Comparison of ENCODE assay signal across 11 cellular contexts in the genomic region with DNA sequence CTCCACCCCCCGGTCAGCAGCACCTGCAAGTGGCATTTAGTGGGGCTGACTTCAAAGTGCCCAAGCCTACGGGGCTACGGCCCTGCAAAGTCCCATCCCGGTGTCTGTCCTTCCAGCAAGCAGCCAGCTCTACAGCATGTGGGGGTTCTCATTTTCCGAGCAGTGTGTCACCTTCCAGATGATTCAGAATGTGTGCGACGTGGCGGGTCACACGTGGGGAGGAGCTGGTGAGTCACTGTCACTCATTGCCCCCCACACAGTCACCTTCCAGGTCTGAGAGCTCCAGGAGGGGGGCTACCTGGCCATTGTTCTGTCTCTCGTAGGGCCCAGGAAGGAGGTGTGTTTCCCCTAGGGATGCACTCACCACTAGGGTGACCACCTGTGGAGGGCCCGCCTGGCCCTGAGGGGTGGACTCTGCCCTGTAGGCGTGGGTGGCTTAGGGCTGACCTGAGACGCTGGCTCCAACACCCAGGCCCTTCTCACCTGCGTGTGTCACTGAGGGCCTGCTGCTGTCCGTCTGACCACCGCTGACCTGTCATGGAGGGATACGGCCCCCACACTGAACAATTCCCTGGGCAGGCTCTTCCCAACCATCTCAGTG.
DNase-seq lines count a peak whose midpoint lies in the region; ATAC-seq lines count a peak whose summit lies in the region.
"Had no signal": no experiment of that assay in that cellular context is flagged by ENCODE, and none has a peak within 500 bp of the region (broad histone marks: within the 10 kb centered on the region; RNA-seq: fewer than 3 reads in every experiment).

No MANE protein-coding gene starts in this region.

- peaks cover 22% of the 10 kb centered on the region for H3K36me3 Mint-ChIP-seq in activated naive CD8-positive, alpha-beta T cell treated with anti-CD3 and anti-CD28 coated beads, Interleukin-2, amount 10 ng/mL, durations not matched to agents 7 days and 5 days

- no peak overlapping the region for H2AK5ac ChIP-seq in mesenchymal stem cell (ENCODE audit: low read length, severe bottlenecking)

- no peak overlapping the region for H3K23ac ChIP-seq in mesenchymal stem cell (ENCODE audit: low read length in 2 of 2)

- peak; percentile 35 for ATAC-seq in activated naive CD8-positive, alpha-beta T cell treated with anti-CD3 and anti-CD28 coated beads, Interleukin-2, amount 10 ng/mL, durations not matched to agents 7 days and 5 days (ENCODE audit: low read depth)
- ATAC-seq in HG03521 (IDR thresholded peaks at IDR 0.05; ENCODE audit: unreplicated experiment) (no peak), HG03108 (IDR thresholded peaks at IDR 0.05; ENCODE audit: unreplicated experiment) (no peak)

- H3K4me3 Mint-ChIP-seq in activated naive CD8-positive, alpha-beta T cell treated with anti-CD3 and anti-CD28 coated beads, Interleukin-2, amount 10 ng/mL, durations not matched to agents 7 days and 5 days, result peak overlapping the region; percentile 49

- H3K27ac Mint-ChIP-seq in activated naive CD8-positive, alpha-beta T cell treated with anti-CD3 and anti-CD28 coated beads, Interleukin-2, amount 10 ng/mL, durations not matched to agents 7 days and 5 days, result peak overlapping the region; percentile 86
- H3K27ac Mint-ChIP-seq: progenitor cell of endocrine pancreas had no signal

- H2BK15ac ChIP-seq in mesenchymal stem cell (ENCODE audit: low read depth, poor library complexity, severe bottlenecking), result no peak overlapping the region

- H3K4me1 ChIP-seq in mesenchymal stem cell (ENCODE audit: control insufficient read depth, insufficient read depth, low read depth, low read length), result peaks cover 49% of the 10 kb centered on the region

- H2BK12ac ChIP-seq in mesenchymal stem cell (ENCODE audit: low read length in 2 of 2), result no peak overlapping the region

- H3K4me3 ChIP-seq in mesenchymal stem cell (ENCODE audit: insufficient read depth in 1 of 2, low read depth in 1 of 2, low read length in 2 of 2), result no peak overlapping the region

- H3K9me3 Mint-ChIP-seq in activated naive CD8-positive, alpha-beta T cell treated with anti-CD3 and anti-CD28 coated beads, Interleukin-2, amount 10 ng/mL, durations not matched to agents 7 days and 5 days, result no peaks in the 10 kb centered on the region

- H3K18ac ChIP-seq in mesenchymal stem cell (ENCODE audit: low read depth in 1 of 2, low read length in 2 of 2), result no peak overlapping the region

- no peak overlapping the region for H3K9ac ChIP-seq in mesenchymal stem cell (ENCODE audit: low read length)

- WGBS in mesenchymal stem cell, result 86% methylated on average over 17 of the region's 17 CpGs

- no peaks in the 10 kb centered on the region for H3K27me3 Mint-ChIP-seq in activated naive CD8-positive, alpha-beta T cell treated with anti-CD3 and anti-CD28 coated beads, Interleukin-2, amount 10 ng/mL, durations not matched to agents 7 days and 5 days
- H3K27me3 Mint-ChIP-seq: progenitor cell of endocrine pancreas had no signal

- POLR2A ChIA-PET in activated naive CD8-positive, alpha-beta T cell treated with anti-CD3 and anti-CD28 coated beads, Interleukin-2, amount 10 ng/mL, durations not matched to agents 7 days and 5 days (lab: Charles Lee), result interaction anchor here (0.6 to 1.7 kb wide), 6 partner anchors 17 to 109 kb away, joined by 3 to 4 read pairs (median 3); a partner anchor contains a TSS

- H3K36me3 ChIP-seq in mesenchymal stem cell (ENCODE audit: control insufficient read depth in 1 of 2, insufficient read depth in 2 of 2, low read depth in 1 of 2, low read length in 2 of 2), result peaks cover 0 to 9% of the 10 kb centered on the region in 2 experiments

- no peak overlapping the region for H3K27ac ChIP-seq in mesenchymal stem cell (ENCODE audit: low read length, poor library complexity, severe bottlenecking)

- H3K9me3 ChIP-seq in mesenchymal stem cell (ENCODE audit: control insufficient read depth, low read length), result no peaks in the 10 kb centered on the region

- H3K79me1 ChIP-seq in mesenchymal stem cell (replicated peaks; ENCODE audit: low read length, poor library complexity, severe bottlenecking), result peaks cover 48% of the 10 kb centered on the region

- DNase-seq in EL, result peak; percentile 29
- peak; percentile 61 for DNase-seq in activated CD4-positive, CD25-positive, alpha-beta regulatory T cell treated with anti-CD3 and anti-CD28 coated beads, Interleukin-2, amount 50 U/mL, for 72 hours
- peak; percentile 56 for DNase-seq in activated naive CD8-positive, alpha-beta T cell treated with anti-CD3 and anti-CD28 coated beads, Interleukin-2, amount 10 ng/mL, durations not matched to agents 7 days and 5 days
- peak; percentile 86 for DNase-seq in stimulated activated CD4-positive, alpha-beta T cell treated with anti-CD3 and anti-CD28 coated beads, Interleukin-2, amount 100 ng/mL, for 4 hours (ENCODE audit: low read depth)
- DNase-seq in SW 1271 (lab: John Stamatoyannopoulos, UW), result no peak
- no peak for DNase-seq in mesenchymal stem cell
- DNase-seq: Calu3, NCI-H1417 had no signal

- H2BK5ac ChIP-seq in mesenchymal stem cell (ENCODE audit: low read depth, low read length, poor library complexity, severe bottlenecking), result no peak overlapping the region

- no peak overlapping the region for H3K14ac ChIP-seq in mesenchymal stem cell (ENCODE audit: low read length in 2 of 2)

- no peak overlapping the region for H2BK120ac ChIP-seq in mesenchymal stem cell (ENCODE audit: low read depth, low read length)

- H4K8ac ChIP-seq in mesenchymal stem cell (ENCODE audit: low read length), result no peak overlapping the region

- H3K27me3 ChIP-seq in mesenchymal stem cell (ENCODE audit: control insufficient read depth in 1 of 2, insufficient read depth in 1 of 2, low read length in 2 of 2), result no peaks in the 10 kb centered on the region

- no peak overlapping the region for H4K91ac ChIP-seq in mesenchymal stem cell (ENCODE audit: low read length)

- H3K4me2 ChIP-seq in mesenchymal stem cell (ENCODE audit: low read length, poor library complexity, severe bottlenecking), result no peak overlapping the region

- H3K4me1 Mint-ChIP-seq in activated naive CD8-positive, alpha-beta T cell treated with anti-CD3 and anti-CD28 coated beads, Interleukin-2, amount 10 ng/mL, durations not matched to agents 7 days and 5 days, result peaks cover 80% of the 10 kb centered on the region

- no peak overlapping the region for H3K4ac ChIP-seq in mesenchymal stem cell (ENCODE audit: low read depth in 1 of 2, low read length in 2 of 2)

- no peak overlapping the region for H2AFZ ChIP-seq in mesenchymal stem cell (ENCODE audit: low read depth, low read length)

Comparison
In these comparisons a context has a peak if more than half of its experiments do, and no peak if none do; other contexts are left out.
1. DNase-seq: peak in EL (single experiment), activated CD4-positive, CD25-positive, alpha-beta regulatory T cell treated with anti-CD3 and anti-CD28 coated beads, Interleukin-2, amount 50 U/mL, for 72 hours (single experiment), activated naive CD8-positive, alpha-beta T cell treated with anti-CD3 and anti-CD28 coated beads, Interleukin-2, amount 10 ng/mL, durations not matched to agents 7 days and 5 days (single experiment) and stimulated activated CD4-positive, alpha-beta T cell treated with anti-CD3 and anti-CD28 coated beads, Interleukin-2, amount 100 ng/mL, for 4 hours (single experiment); none in SW 1271 (0 of 2) and mesenchymal stem cell (single experiment).